Comparison of ENCODE assay signal across 20 cellular contexts in the genomic region with DNA sequence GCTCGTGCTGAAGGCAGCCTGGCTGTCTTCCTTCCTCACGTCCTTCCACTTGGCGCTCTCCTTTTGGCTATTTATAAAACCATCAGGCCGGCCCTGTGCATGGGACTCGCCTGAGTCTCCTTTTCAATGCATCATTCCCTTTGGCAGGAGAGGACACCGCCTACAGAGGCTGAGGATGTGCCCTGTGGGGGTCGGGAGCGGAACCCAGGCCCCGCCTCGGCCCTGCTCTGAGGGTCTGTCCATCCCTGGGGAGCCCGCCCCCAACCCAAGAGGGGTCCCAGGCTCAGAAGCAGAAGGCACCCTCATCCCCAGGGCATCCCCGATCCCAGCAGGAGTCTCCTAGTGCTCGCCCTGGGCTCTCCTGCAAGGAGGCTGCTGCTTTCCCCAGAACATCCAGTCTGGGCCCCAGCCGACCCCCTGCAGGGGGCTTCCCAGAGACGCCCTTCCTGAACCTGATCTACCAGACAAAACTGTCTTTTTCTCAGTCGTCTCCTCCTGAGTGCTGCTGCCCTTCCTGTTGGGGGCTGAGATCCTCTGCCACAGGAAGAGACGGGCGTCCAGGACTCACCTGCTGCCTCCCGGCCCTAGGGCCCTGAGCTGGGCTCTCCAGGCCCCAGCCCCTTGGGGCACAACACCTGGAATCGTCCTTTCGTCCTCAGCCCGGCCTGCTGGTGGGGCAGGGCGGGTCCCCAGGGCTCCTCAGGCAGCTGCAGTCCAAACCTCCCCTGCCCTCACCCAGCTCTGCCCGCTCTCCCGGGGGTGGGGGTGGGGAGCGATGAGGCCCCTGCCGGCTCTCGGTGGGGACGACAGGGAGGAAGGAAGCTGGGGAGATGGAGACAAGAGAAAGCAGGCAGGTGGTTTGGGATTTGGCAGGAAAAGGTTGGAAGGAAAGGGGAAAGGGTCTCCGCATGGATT. TPM values are rescaled to one million over a fixed set of nuclear protein-coding genes. Genes with fewer than 3 reads are reported as not detected.
"Had no signal": no experiment of that assay in that cellular context is flagged by ENCODE, and none has a peak within 500 bp of the region (broad histone marks: within the 10 kb centered on the region; RNA-seq: fewer than 3 reads in every experiment).

No MANE protein-coding gene starts in this region.

- H3K36me3 ChIP-seq: spleen, upper lobe of right lung had no signal

- H3K4me1 ChIP-seq: body of pancreas had no signal

- H3K27ac ChIP-seq: body of pancreas, dorsolateral prefrontal cortex, epithelial cell of prostate, spleen, upper lobe of right lung had no signal

- H3K9me3 ChIP-seq: body of pancreas, spleen, upper lobe of right lung had no signal

- H3K4me3 ChIP-seq: body of pancreas, dorsolateral prefrontal cortex, spleen, upper lobe of right lung had no signal

- DNase-seq: activated B cell treated with CpG ODN at 0.5 μM for 24 hours; activated CD4-positive, alpha-beta T cell treated with anti-CD3 and anti-CD28 coated beads, Interleukin-2, amount 10 ng/mL, durations not matched to agents 24 days and 14 days; activated CD8-positive, alpha-beta T cell treated with anti-CD3 and anti-CD28 coated beads for 36 hours; activated naive CD4-positive, alpha-beta T cell; activated naive CD8-positive, alpha-beta T cell treated with anti-CD3 and anti-CD28 coated beads, Interleukin-2, amount 10 ng/mL, durations not matched to agents 7 days and 5 days; activated T-cell treated with anti-CD3 and anti-CD28 coated beads, Interleukin-2, amount 50 U/mL, for 1 hour; body of pancreas; caudate nucleus; dorsolateral prefrontal cortex; foreskin melanocyte; glutamatergic neuron; hypothalamus; kidney; occipital lobe; posterior cingulate gyrus; spleen; stimulated activated CD4-positive, alpha-beta T cell treated with anti-CD3 and anti-CD28 coated beads, Interleukin-4, amount 100 ng/mL, for 4 hours; upper lobe of right lung had no signal

- H3K27me3 ChIP-seq: body of pancreas, upper lobe of right lung had no signal

RNA-seq across cellular contexts. Expression of gene TP73, which starts 36.8 kb away (rescaled TPM):
- total RNA-seq: fibroblast of lung had no signal
